12 cellular contexts compared by ENCODE assay signal in genomic region chr11:68927280-68928107, GRCh38. TPM values are rescaled to one million over a fixed set of nuclear protein-coding genes. Genes with fewer than 3 reads are reported as not detected.
DNase-seq lines count a peak whose midpoint lies in the region; ATAC-seq and TF ChIP-seq lines count a peak whose summit lies in the region.
"Had no signal": no experiment of that assay in that cellular context is flagged by ENCODE, and none has a peak within 500 bp of the region (broad histone marks: within the 10 kb centered on the region; RNA-seq: fewer than 3 reads in every experiment).

No MANE protein-coding gene starts in this region.

- H3K9me3 ChIP-seq in OCI-LY7 (ENCODE audit: low read length) (peaks cover 26% of the 10 kb centered on the region), testis (no peaks in the 10 kb centered on the region), neuronal stem cell (replicated peaks in 1 of 2; ENCODE audit: control insufficient read depth in 2 of 2, insufficient read depth in 1 of 2, low read depth in 1 of 2, low read length in 2 of 2) (peaks cover 10 to 27% of the 10 kb centered on the region in 2 donors)
- H3K9me3 ChIP-seq in CD8-positive, alpha-beta memory T cell (ENCODE audit: low read length): peaks cover 16% of the 10 kb centered on the region

- H3K79me1 ChIP-seq in neuronal stem cell (ENCODE audit: low read depth, low read length): no peaks in the 10 kb centered on the region

- H3K9me2 ChIP-seq in OCI-LY7 (ENCODE audit: insufficient read depth, low read length): no peaks in the 10 kb centered on the region

- TF ChIP-seq POLR2A in testis (IDR thresholded peaks at IDR 0.05): no peak

- no peak overlapping the region for H3K4me3 Mint-ChIP-seq in CD8-positive, alpha-beta memory T cell

- no peak overlapping the region for H2BK5ac ChIP-seq in neuronal stem cell (ENCODE audit: low read length)

- H2BK120ac ChIP-seq in neuronal stem cell (ENCODE audit: low read depth, low read length): no peak overlapping the region

- DNase-seq in OCI-LY7 (ENCODE audit: low spot score): peak; percentile 66
- DNase-seq in foreskin fibroblast: peak; percentile 36 to 77
- peak; percentile 60 for DNase-seq in testis
- DNase-seq in CD8-positive, alpha-beta memory T cell: no peak
- no peak for DNase-seq in SW480 (ENCODE audit: low spot score)
- no peak for DNase-seq in neuronal stem cell (ENCODE audit: low spot score)
- DNase-seq: activated effector memory CD4-positive, alpha-beta T cell treated with anti-CD3 and anti-CD28 coated beads, Interleukin-2, amount 50 U/mL, for 16 hours; islet precursor cell; NCI-H2081 had no signal

- no peak overlapping the region for H3K4me3 ChIP-seq in OCI-LY7 (ENCODE audit: low read depth, low read length, poor library complexity, severe bottlenecking)
- H3K4me3 ChIP-seq in foreskin fibroblast (ENCODE audit: low read depth in 1 of 2, low read length in 2 of 2): no peak overlapping the region
- no peak overlapping the region for H3K4me3 ChIP-seq in testis
- H3K4me3 ChIP-seq in CD8-positive, alpha-beta memory T cell (ENCODE audit: low read length): no peak overlapping the region
- no peak overlapping the region for H3K4me3 ChIP-seq in neuronal stem cell (ENCODE audit: low read length in 2 of 2)

- ATAC-seq in GM21619 (IDR thresholded peaks at IDR 0.05; ENCODE audit: unreplicated experiment): peak; percentile 56

- H3K9ac ChIP-seq in neuronal stem cell (ENCODE audit: low read depth, low read length, poor library complexity): no peak overlapping the region

- POLR2A ChIA-PET in OCI-LY7 (lab: Charles Lee): interaction anchor here (0.6 to 1.2 kb wide), 2 partner anchors 26 to 148 kb away, joined by 3 read pairs; no protein-coding TSS in a partner anchor
- POLR2A ChIA-PET in CD8-positive, alpha-beta memory T cell (lab: Charles Lee): no interaction called here

- H2BK12ac ChIP-seq in neuronal stem cell (ENCODE audit: low read length): no peak overlapping the region

- H4K20me1 ChIP-seq in OCI-LY7 (ENCODE audit: insufficient read depth, low read length): no peaks in the 10 kb centered on the region

- H3K27ac ChIP-seq in OCI-LY7 (ENCODE audit: low read depth, low read length, poor library complexity, severe bottlenecking): no peak overlapping the region
- peak overlapping the region in 1 of 2 donors; percentile 45 for H3K27ac ChIP-seq in testis
- H3K27ac ChIP-seq in CD8-positive, alpha-beta memory T cell (ENCODE audit: low read depth, low read length): no peak overlapping the region
- no peak overlapping the region for H3K27ac ChIP-seq in neuronal stem cell (replicated peaks; ENCODE audit: low read length)

- peaks cover 82% of the 10 kb centered on the region for H3K36me3 ChIP-seq in OCI-LY7 (ENCODE audit: insufficient read depth, low read length)
- H3K36me3 ChIP-seq in testis (ENCODE audit: low read depth, missing control alignments): no peaks in the 10 kb centered on the region
- H3K36me3 ChIP-seq in CD8-positive, alpha-beta memory T cell (ENCODE audit: insufficient read depth, low read length): peaks cover 60% of the 10 kb centered on the region
- peaks cover 18 to 85% of the 10 kb centered on the region in 2 donors for H3K36me3 ChIP-seq in neuronal stem cell (replicated peaks in 1 of 2; ENCODE audit: control insufficient read depth in 2 of 2, insufficient read depth in 2 of 2, low read length in 2 of 2)

- no peak for TF ChIP-seq CTCF in OCI-LY7 (conservative IDR thresholded peaks at IDR 0.05; ENCODE audit: low read length)
- no peak for TF ChIP-seq CTCF in foreskin fibroblast (IDR thresholded peaks at IDR 0.05; ENCODE audit: low read depth, low read length)
- no peak for TF ChIP-seq CTCF in testis (IDR thresholded peaks at IDR 0.05)

- H3K79me2 ChIP-seq in OCI-LY7 (ENCODE audit: insufficient read depth, low read depth, low read length): no peaks in the 10 kb centered on the region

- H4K91ac ChIP-seq in neuronal stem cell (ENCODE audit: low read depth, low read length, poor library complexity): no peak overlapping the region

- intact Hi-C loops in OCI-LY7 (cut with micrococcal nuclease; ENCODE audit: unreplicated experiment) (no loop called here), testis (cut with DNase I; ENCODE audit: low total_unique reads) (no loop called here)

- H3K18ac ChIP-seq in neuronal stem cell (ENCODE audit: low read length): no peak overlapping the region

- WGBS in testis, 2 donors: 53 to 57% methylated on average over 12 of the region's 12 CpGs
- no CpG with 5 or more reads among the region's 12 CpGs for WGBS in neuronal stem cell (ENCODE audit: extremely low coverage in 2 of 2, insufficient read length in 2 of 2, insufficient replicate concordance in 1 of 2), 2 donors

- no peak overlapping the region for H3K23ac ChIP-seq in neuronal stem cell (ENCODE audit: low read depth, low read length, poor library complexity)

- H3K4me1 Mint-ChIP-seq in CD8-positive, alpha-beta memory T cell: no peaks in the 10 kb centered on the region

- H3K36me3 Mint-ChIP-seq in CD8-positive, alpha-beta memory T cell: peaks cover 51 to 90% (median 56%) of the 10 kb centered on the region in 3 donors

- H3K27ac Mint-ChIP-seq in CD8-positive, alpha-beta memory T cell: no peak overlapping the region
- H3K27ac Mint-ChIP-seq: progenitor cell of endocrine pancreas had no signal

- peaks cover 10% of the 10 kb centered on the region for H3K4me1 ChIP-seq in OCI-LY7 (ENCODE audit: insufficient read depth, low read length, poor library complexity, severe bottlenecking)
- H3K4me1 ChIP-seq in testis: peaks cover 7% of the 10 kb centered on the region
- H3K4me1 ChIP-seq in CD8-positive, alpha-beta memory T cell (ENCODE audit: insufficient read depth, low read length): no peaks in the 10 kb centered on the region
- no peaks in the 10 kb centered on the region for H3K4me1 ChIP-seq in neuronal stem cell (ENCODE audit: control insufficient read depth in 2 of 2, insufficient read depth in 1 of 2, low read depth in 1 of 2, low read length in 2 of 2)

- no peak overlapping the region for H2AK5ac ChIP-seq in neuronal stem cell (ENCODE audit: low read depth, low read length)

- H3K27me3 ChIP-seq in testis (no peaks in the 10 kb centered on the region), neuronal stem cell (ENCODE audit: control insufficient read depth in 3 of 3, insufficient read depth in 3 of 3, low read depth in 1 of 3, low read length in 3 of 3) (no peaks in the 10 kb centered on the region)
- H3K27me3 ChIP-seq in CD8-positive, alpha-beta memory T cell (ENCODE audit: insufficient read depth, low read length, poor library complexity, severe bottlenecking): no peaks in the 10 kb centered on the region

- H3K4me2 ChIP-seq in OCI-LY7 (ENCODE audit: low read length) (0 out of 2 replicates have a peak overlapping the region, but pooled peaks have one; percentile 22), neuronal stem cell (ENCODE audit: insufficient read depth, low read length, poor library complexity, severe bottlenecking) (no peak overlapping the region)

- H3K27me3 Mint-ChIP-seq in CD8-positive, alpha-beta memory T cell: no peaks in the 10 kb centered on the region
- H3K27me3 Mint-ChIP-seq: progenitor cell of endocrine pancreas had no signal

- no peak overlapping the region for H4K8ac ChIP-seq in neuronal stem cell (ENCODE audit: low read depth, low read length)

- CTCF ChIA-PET in OCI-LY7 (lab: Charles Lee; ENCODE audit: unreplicated experiment): no interaction called here
- CTCF ChIA-PET in CD8-positive, alpha-beta memory T cell (lab: Charles Lee): no interaction called here

- H2AFZ ChIP-seq in OCI-LY7 (ENCODE audit: low read length) (no peak overlapping the region), neuronal stem cell (ENCODE audit: low read length) (no peak overlapping the region)

- no TSS peak for BruUV-seq in OCI-LY7 (replicated peaks; lab: Mats Ljungman, UMichigan)

- H3K4ac ChIP-seq in neuronal stem cell (ENCODE audit: low read length): no peak overlapping the region

- peaks cover 7 to 27% (median 18%) of the 10 kb centered on the region in 5 donors for H3K9me3 Mint-ChIP-seq in CD8-positive, alpha-beta memory T cell

- H2BK15ac ChIP-seq in neuronal stem cell (ENCODE audit: low read length): no peak overlapping the region

- no peak overlapping the region for H3K14ac ChIP-seq in neuronal stem cell (ENCODE audit: low read length)

RNA-seq across cellular contexts. Expression of gene IGHMBP2, which starts 23.8 kb away (rescaled TPM):
- 17.5 and 27.3 TPM in 2 replicates for total RNA-seq in OCI-LY7 (2014; rRNA removed; shearing (Covaris generic))
- 35.2 and 37.9 TPM in 2 replicates for total RNA-seq in OCI-LY7 (2022)
- 10 to 100 TPM; 42.6 to 47.1 TPM for total RNA-seq in testis
- 68.9 TPM for polyA plus RNA-seq in testis (ENCODE audit: insufficient read depth, low read depth, low replicate concordance)
- total RNA-seq in CD8-positive, alpha-beta memory T cell: 10 to 100 TPM; 25.7 to 27.8 TPM
- 9.9 TPM for polyA plus RNA-seq in CD8-positive, alpha-beta memory T cell
- polyA plus RNA-seq in neuronal stem cell (2013, experiment 1 of 2): 7.8 TPM
- 7.6 TPM for polyA plus RNA-seq in neuronal stem cell (2013, experiment 2 of 2)

RNA-seq across cellular contexts. Expression of gene MRPL21, which starts 23.9 kb away (rescaled TPM):
- total RNA-seq in OCI-LY7 (2014; rRNA removed; shearing (Covaris generic)): 48.3 and 75.0 TPM in 2 replicates
- total RNA-seq in OCI-LY7 (2022) (50.4 and 68.3 TPM in 2 replicates), testis (10 to 100 TPM; 43.2 to 45.0 TPM)
- 96.2 TPM for polyA plus RNA-seq in testis (ENCODE audit: insufficient read depth, low read depth, low replicate concordance)
- total RNA-seq in CD8-positive, alpha-beta memory T cell: 100 to 1,000 TPM; 101 to 104 TPM
- polyA plus RNA-seq in CD8-positive, alpha-beta memory T cell: 96.3 TPM
- 72.9 TPM for polyA plus RNA-seq in neuronal stem cell (2013, experiment 1 of 2)
- polyA plus RNA-seq in neuronal stem cell (2013, experiment 2 of 2): 67.6 TPM

RNA-seq across cellular contexts. Expression of gene MRGPRD, which starts 53.3 kb away (rescaled TPM):
- not detected in 2 replicates for total RNA-seq in OCI-LY7 (2014; rRNA removed; shearing (Covaris generic))
- total RNA-seq in OCI-LY7 (2022) (not detected in 2 replicates), testis (not detected)
- not detected for polyA plus RNA-seq in testis (ENCODE audit: insufficient read depth, low read depth, low replicate concordance)
- not detected for total RNA-seq in CD8-positive, alpha-beta memory T cell
- not detected for polyA plus RNA-seq in CD8-positive, alpha-beta memory T cell
- 0.04 TPM for polyA plus RNA-seq in neuronal stem cell (2013, experiment 1 of 2)
- not detected for polyA plus RNA-seq in neuronal stem cell (2013, experiment 2 of 2)
- total RNA-seq: progenitor cell of endocrine pancreas; T-helper 2 cell treated with Interferon-gamma antibody and Interleukin-4, amounts not matched to agents 100 ng/mL and 5 ng/mL, for 36 hours had no signal

Comparison
In these comparisons a context has a peak if more than half of its experiments do, and no peak if none do; other contexts are left out.
1. DNase-seq: peak in OCI-LY7 (single experiment), foreskin fibroblast (2 of 2) and testis (single experiment); none in CD8-positive, alpha-beta memory T cell (0 of 5), SW480 (single experiment) and neuronal stem cell (single experiment).